Comparison of ENCODE assay signal across 32 cellular contexts in the genomic region with DNA sequence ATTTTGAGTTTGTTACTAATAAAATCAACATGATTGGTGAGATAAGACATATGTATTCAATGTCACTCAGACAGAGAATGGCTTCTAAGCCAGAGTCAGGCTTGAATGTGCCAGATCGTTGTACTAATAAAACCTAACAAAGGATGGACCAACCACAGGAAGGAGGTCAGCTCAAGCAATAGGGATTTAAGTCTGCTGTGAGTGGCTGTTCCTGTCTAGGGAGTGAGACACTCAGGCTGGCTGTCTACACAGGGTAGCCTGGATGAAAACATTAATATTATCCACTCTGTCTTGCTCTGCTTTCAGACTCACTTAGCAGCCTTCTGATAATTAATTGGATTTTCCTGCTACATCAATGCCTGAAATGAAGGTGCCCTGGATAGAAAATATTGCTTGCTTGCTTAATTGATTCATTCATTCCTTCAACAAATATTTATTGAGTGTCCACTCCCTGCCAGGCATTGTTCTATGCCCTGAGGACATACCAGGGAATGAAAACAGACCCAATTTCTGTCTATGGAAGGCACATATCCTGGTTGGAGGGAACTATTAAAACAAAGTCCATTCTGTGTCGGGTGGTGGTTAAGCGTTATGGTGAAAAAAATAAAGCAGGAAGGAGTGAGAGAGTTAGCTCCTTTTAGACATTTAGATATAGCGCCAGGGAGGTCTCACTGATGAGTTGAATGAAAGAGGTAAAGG.
DNase-seq lines count a peak whose midpoint lies in the region; ATAC-seq and TF ChIP-seq lines count a peak whose summit lies in the region.
"Had no signal": no experiment of that assay in that cellular context is flagged by ENCODE, and none has a peak within 500 bp of the region (broad histone marks: within the 10 kb centered on the region; RNA-seq: fewer than 3 reads in every experiment).

No MANE protein-coding gene starts in this region.

- POLR2A ChIA-PET in CD4-positive, alpha-beta memory T cell (lab: Charles Lee; ENCODE audit: partially characterized antibody): no interaction called here

- no peak for ATAC-seq in DND-41 (ENCODE audit: insufficient read depth, low read depth)
- ATAC-seq in left colon: peak; percentile 66
- no peak for ATAC-seq in HG02973 (IDR thresholded peaks at IDR 0.05; ENCODE audit: unreplicated experiment)
- ATAC-seq: body of pancreas; stimulated activated naive CD8-positive, alpha-beta T cell treated with anti-CD3 and anti-CD28 coated beads, Interleukin-15, amount 100 ng/mL, for 72 hours had no signal

- no peaks in the 10 kb centered on the region for H3K36me3 ChIP-seq in DND-41 (ENCODE audit: insufficient read depth, low read length)
- no peaks in the 10 kb centered on the region for H3K36me3 ChIP-seq in CD4-positive, alpha-beta memory T cell (ENCODE audit: insufficient read depth, low read length)
- H3K36me3 ChIP-seq: BLaER1, left ventricle myocardium inferior, MG63, neutrophil, vagina had no signal

- H3K36me3 Mint-ChIP-seq in CD4-positive, alpha-beta memory T cell: peaks cover 18 to 56% of the 10 kb centered on the region in 2 donors

- H4K20me1 ChIP-seq in DND-41 (ENCODE audit: insufficient read depth, low read length): no peaks in the 10 kb centered on the region
- H4K20me1 ChIP-seq: BLaER1 had no signal

- peaks cover 59% of the 10 kb centered on the region for H3K4me1 ChIP-seq in DND-41 (ENCODE audit: insufficient read depth, low read length)
- H3K4me1 ChIP-seq in CD4-positive, alpha-beta memory T cell (ENCODE audit: insufficient read depth, low read length): peaks cover 12% of the 10 kb centered on the region
- H3K4me1 ChIP-seq: body of pancreas, foreskin keratinocyte, left ventricle myocardium inferior had no signal

- H3K9ac ChIP-seq in DND-41 (ENCODE audit: low read depth, low read length): no peak overlapping the region
- H3K9ac ChIP-seq: BLaER1 had no signal

- H3K79me2 ChIP-seq in DND-41 (ENCODE audit: insufficient read depth, low read length): peaks cover 2% of the 10 kb centered on the region; the same call in 1 of the 2 replicates

- intact Hi-C loops in left colon (cut with DNase I, micrococcal nuclease): no loop called here
- intact Hi-C loops in CD4-positive, alpha-beta memory T cell (cut with micrococcal nuclease): no loop called here

- no peaks in the 10 kb centered on the region for H3K27me3 ChIP-seq in DND-41 (ENCODE audit: insufficient read depth, low read length, poor library complexity)
- H3K27me3 ChIP-seq in CD4-positive, alpha-beta memory T cell (ENCODE audit: insufficient read depth, low read length): no peaks in the 10 kb centered on the region
- H3K27me3 ChIP-seq: BLaER1, body of pancreas, dorsolateral prefrontal cortex, esophagus squamous epithelium, foreskin keratinocyte, MG63, neutrophil, spleen, vagina had no signal

- no peak overlapping the region for H3K4me2 ChIP-seq in DND-41 (ENCODE audit: insufficient read depth, low read length)
- H3K4me2 ChIP-seq: BLaER1 had no signal

- no peak for TF ChIP-seq CTCF in C4-2B (conservative IDR thresholded peaks at IDR 0.05)
- TF ChIP-seq CTCF in DND-41 (IDR thresholded peaks at IDR 0.05; ENCODE audit: borderline replicate concordance, extremely low read depth, low read length, poor library complexity, severe bottlenecking): no peak

- H3K4me3 Mint-ChIP-seq in CD4-positive, alpha-beta memory T cell: no peak overlapping the region
- H3K4me3 Mint-ChIP-seq: activated CD4-positive, alpha-beta memory T cell treated with anti-CD3 and anti-CD28 coated beads, Interleukin-2, amount 10 ng/mL, durations not matched to agents 7 days and 5 days; stimulated activated naive CD8-positive, alpha-beta T cell treated with anti-CD3 and anti-CD28 coated beads, Interleukin-15, amount 100 ng/mL, for 72 hours had no signal

- CTCF ChIA-PET in CD4-positive, alpha-beta memory T cell (lab: Charles Lee; ENCODE audit: partially characterized antibody): no interaction called here

- no peaks in the 10 kb centered on the region for H3K27me3 Mint-ChIP-seq in CD4-positive, alpha-beta memory T cell
- H3K27me3 Mint-ChIP-seq: activated CD4-positive, alpha-beta memory T cell treated with anti-CD3 and anti-CD28 coated beads, Interleukin-2, amount 10 ng/mL, durations not matched to agents 7 days and 5 days; stimulated activated naive CD8-positive, alpha-beta T cell treated with anti-CD3 and anti-CD28 coated beads, Interleukin-15, amount 100 ng/mL, for 72 hours had no signal

- H3K9me3 Mint-ChIP-seq in CD4-positive, alpha-beta memory T cell: no peaks in the 10 kb centered on the region
- H3K9me3 Mint-ChIP-seq: activated CD4-positive, alpha-beta memory T cell treated with anti-CD3 and anti-CD28 coated beads, Interleukin-2, amount 10 ng/mL, durations not matched to agents 7 days and 5 days; stimulated activated naive CD8-positive, alpha-beta T cell treated with anti-CD3 and anti-CD28 coated beads, Interleukin-15, amount 100 ng/mL, for 72 hours had no signal

- no peak for DNase-seq in DND-41
- DNase-seq in NCI-H2081 treated with DMSO at 0.1 percent for 48 hours (lab: John Stamatoyannopoulos, UW): peak; percentile 51
- no peak for DNase-seq in left colon
- DNase-seq in kidney tubule cell (ENCODE audit: low spot score): no peak
- DNase-seq in activated naive CD4-positive, alpha-beta T cell treated with Interleukin-2 at 50 U/mL for 16 hours: no peak
- DNase-seq in CD4-positive, alpha-beta memory T cell: no peak
- DNase-seq: ACHN; activated CD4-positive, alpha-beta memory T cell treated with anti-CD3 and anti-CD28 coated beads, Interleukin-2, amount 10 ng/mL, durations not matched to agents 7 days and 5 days; activated CD4-positive, alpha-beta T cell treated with anti-CD3 and anti-CD28 coated beads for 1 hour; activated CD8-positive, alpha-beta memory T cell treated with anti-CD3 and anti-CD28 coated beads, Interleukin-2, amount 50 U/mL, for 4 hours; activated naive CD4-positive, alpha-beta T cell treated with anti-CD3 and anti-CD28 coated beads, Interleukin-2, amount 50 U/mL, for 16 hours; body of pancreas; dorsolateral prefrontal cortex; EL; esophagus squamous epithelium; foreskin keratinocyte; head of caudate nucleus; left ventricle myocardium inferior; mesendoderm; MG63; NCI-H2171 treated with DMSO at 0.1 percent for 48 hours; NCI-H510A treated with DMSO at 0.1 percent for 48 hours; right cardiac atrium; SHP77; spleen; stimulated activated naive CD8-positive, alpha-beta T cell treated with anti-CD3 and anti-CD28 coated beads, Interleukin-15, amount 100 ng/mL, for 72 hours; T-helper 2 cell had no signal

- no peak overlapping the region for H2AFZ ChIP-seq in DND-41 (ENCODE audit: low read depth, low read length)

- peak overlapping the region; percentile 13; the same call in 1 of the 2 replicates for H3K27ac ChIP-seq in C4-2B
- H3K27ac ChIP-seq in DND-41 (ENCODE audit: low read length): peak overlapping the region; percentile 53
- H3K27ac ChIP-seq in CD4-positive, alpha-beta memory T cell (ENCODE audit: low read depth, low read length): no peak overlapping the region
- H3K27ac ChIP-seq: BLaER1, body of pancreas, dorsolateral prefrontal cortex, esophagus squamous epithelium, foreskin keratinocyte, left ventricle myocardium inferior, neutrophil, spleen, vagina had no signal

- H3K4me1 Mint-ChIP-seq in CD4-positive, alpha-beta memory T cell: peaks cover 4 to 17% (median 10%) of the 10 kb centered on the region in 4 donors

- H3K9me3 ChIP-seq in DND-41 (ENCODE audit: insufficient read depth, low read length, severe bottlenecking): no peaks in the 10 kb centered on the region
- H3K9me3 ChIP-seq in CD4-positive, alpha-beta memory T cell (ENCODE audit: control insufficient read depth in 1 of 2, low read length in 2 of 2): no peaks in the 10 kb centered on the region
- H3K9me3 ChIP-seq: BLaER1, body of pancreas, esophagus squamous epithelium, MG63, neutrophil, vagina had no signal

- no peak overlapping the region for H3K27ac Mint-ChIP-seq in CD4-positive, alpha-beta memory T cell
- H3K27ac Mint-ChIP-seq: activated CD4-positive, alpha-beta memory T cell treated with anti-CD3 and anti-CD28 coated beads, Interleukin-2, amount 10 ng/mL, durations not matched to agents 7 days and 5 days; stimulated activated naive CD8-positive, alpha-beta T cell treated with anti-CD3 and anti-CD28 coated beads, Interleukin-15, amount 100 ng/mL, for 72 hours had no signal

- no peak overlapping the region for H3K4me3 ChIP-seq in DND-41 (ENCODE audit: low read depth in 1 of 2, low read length in 2 of 2)
- no peak overlapping the region for H3K4me3 ChIP-seq in CD4-positive, alpha-beta memory T cell (ENCODE audit: low read length in 2 of 2)
- H3K4me3 ChIP-seq: BLaER1, body of pancreas, dorsolateral prefrontal cortex, esophagus squamous epithelium, left ventricle myocardium inferior, MG63, spleen, vagina had no signal
